8 cellular contexts compared by ENCODE assay signal in the genomic region with DNA sequence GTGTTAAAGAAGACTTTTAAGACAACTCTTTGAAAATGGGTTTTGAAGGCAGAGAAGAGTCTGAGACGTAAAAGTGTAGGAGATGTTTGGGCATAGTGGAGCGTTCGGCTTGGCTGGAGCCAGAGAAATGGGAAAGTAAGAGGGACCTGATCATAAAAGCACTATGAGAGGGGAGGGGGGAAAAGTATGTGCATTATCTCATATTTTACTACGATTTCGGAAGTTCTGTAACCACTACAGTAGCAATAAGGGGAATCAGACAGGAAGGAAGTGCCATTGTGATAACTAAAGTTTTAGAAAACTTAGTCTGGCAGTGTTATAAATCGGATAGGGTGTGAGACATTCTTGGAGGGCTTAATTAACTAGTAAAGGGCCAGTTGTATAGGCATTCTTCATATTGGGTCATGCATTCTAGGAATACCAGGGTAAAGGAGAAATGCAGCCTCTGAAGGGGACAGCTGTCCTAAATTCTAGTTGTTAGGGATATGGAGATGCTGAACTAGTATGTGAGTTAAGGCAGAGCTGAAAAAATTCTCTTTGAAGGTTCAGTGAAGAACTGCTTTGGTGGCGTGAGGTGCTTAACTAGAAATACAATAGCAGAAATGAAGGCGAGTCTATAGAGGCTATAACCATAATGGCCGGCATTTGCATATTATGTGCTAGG.
DNase-seq lines count a peak whose midpoint lies in the region; ATAC-seq and TF ChIP-seq lines count a peak whose summit lies in the region.

No MANE protein-coding gene starts in this region.

- no peaks in the 10 kb centered on the region for H3K36me3 ChIP-seq in HUES48 (ENCODE audit: control insufficient read depth, insufficient read depth, low read length)
- no peaks in the 10 kb centered on the region for H3K36me3 ChIP-seq in colonic mucosa

- peak overlapping the region; percentile 83 to 90 (median 84) for H3K4me3 Mint-ChIP-seq in nephron

- H3K4me1 Mint-ChIP-seq in nephron: peaks cover 26% of the 10 kb centered on the region

- intact Hi-C loops in colonic mucosa (cut with DNase I): loop anchor here (10.0 kb wide), 1 partner anchor 109 kb away; no protein-coding TSS in a partner anchor

- H3K27me3 ChIP-seq in HUES48 (ENCODE audit: control insufficient read depth, insufficient read depth, low read length): no peaks in the 10 kb centered on the region
- no peaks in the 10 kb centered on the region for H3K27me3 ChIP-seq in colonic mucosa

- H3K27ac ChIP-seq in HUES48 (ENCODE audit: low read depth, low read length) (no peak overlapping the region), colonic mucosa (no peak overlapping the region)

- H3K27me3 Mint-ChIP-seq in nephron (ENCODE audit: low read depth): no peaks in the 10 kb centered on the region

- no peaks in the 10 kb centered on the region for H3K9me3 ChIP-seq in HUES48 (ENCODE audit: control insufficient read depth, insufficient read depth, low read length)
- no peaks in the 10 kb centered on the region for H3K9me3 ChIP-seq in colonic mucosa

- H3K9ac ChIP-seq in HUES48 (ENCODE audit: low read depth, low read length) (peak overlapping the region; percentile 53; the same call in 1 of the 2 replicates), colonic mucosa (ENCODE audit: low read depth in 2 of 2, low read length in 2 of 2) (no peak overlapping the region)

- no peak for DNase-seq in AG10803 (ENCODE audit: low read depth)
- no peak for DNase-seq in colonic mucosa
- DNase-seq in NK-92 treated with Interleukin-12 subunit alpha and Interleukin-12 subunit beta, amount 100 ng/mL, for 24 hours (lab: John Stamatoyannopoulos, UW): no peak
- DNase-seq in dedifferentiated amniotic fluid mesenchymal stem cell (ENCODE audit: extremely low spot score): no peak

- H3K27ac Mint-ChIP-seq in nephron: peak overlapping the region; percentile 86 to 88 (median 88)

- peaks cover 15% of the 10 kb centered on the region; the same call in 1 of the 2 replicates for H3K4me1 ChIP-seq in HUES48 (ENCODE audit: control insufficient read depth, insufficient read depth, low read length)
- H3K4me1 ChIP-seq in colonic mucosa: no peaks in the 10 kb centered on the region

- H3K4me3 ChIP-seq in AG10803 (ENCODE audit: low read length): peak overlapping the region; percentile 78
- peak overlapping the region; percentile 89 for H3K4me3 ChIP-seq in HUES48 (ENCODE audit: low read depth, low read length)
- H3K4me3 ChIP-seq in colonic mucosa: peak overlapping the region; percentile 46

- H3K9me3 Mint-ChIP-seq in nephron: peaks cover 3% of the 10 kb centered on the region

- no peak for TF ChIP-seq CTCF in AG10803 (conservative IDR thresholded peaks at IDR 0.05; ENCODE audit: low read length)
- no peak for TF ChIP-seq CTCF in colonic mucosa (IDR thresholded peaks at IDR 0.05)
- TF ChIP-seq CTCF in nephron (IDR thresholded peaks at IDR 0.05; ENCODE audit: unreplicated experiment in 3 of 3): no peak

- H3K36me3 Mint-ChIP-seq in nephron (ENCODE audit: low read depth): peaks cover 3% of the 10 kb centered on the region

- no peak for ATAC-seq in GM21529 (IDR thresholded peaks at IDR 0.05; ENCODE audit: unreplicated experiment)
- ATAC-seq in GM18502 (IDR thresholded peaks at IDR 0.05; ENCODE audit: poor library complexity, unreplicated experiment): no peak
